In genomic region chr11:12470236-12470635, GRCh38 we compare ENCODE assay signal across 27 cellular contexts.
"Had no signal": no experiment of that assay in that cellular context is flagged by ENCODE, and none has a peak within 500 bp of the region (broad histone marks: within the 10 kb centered on the region; RNA-seq: fewer than 3 reads in every experiment).

No MANE protein-coding gene starts in this region.

- H3K9me3 ChIP-seq: adrenal gland, body of pancreas, colonic mucosa, left lung, right lobe of liver, suprapubic skin had no signal

- H3K36me3 ChIP-seq: colonic mucosa had no signal

- H3K27me3 Mint-ChIP-seq: activated CD4-positive, alpha-beta T cell treated with anti-CD3 and anti-CD28 coated beads for 36 hours; activated naive CD8-positive, alpha-beta T cell had no signal

- H3K4me1 ChIP-seq: colonic mucosa, foreskin keratinocyte, right lobe of liver had no signal

- H3K9me3 Mint-ChIP-seq: activated T-cell treated with anti-CD3 and anti-CD28 coated beads, Interleukin-2, amount 50 U/mL, for 72 hours; neural crest cell; stimulated activated effector memory CD8-positive, alpha-beta T cell treated with anti-CD3 and anti-CD28 coated beads, Interleukin-12 subunit alpha, Interleukin-12 subunit beta, amount 100 ng/mL, for 72 hours had no signal

- H3K27ac Mint-ChIP-seq: activated CD4-positive, alpha-beta T cell treated with anti-CD3 and anti-CD28 coated beads for 36 hours; activated CD8-positive, alpha-beta memory T cell treated with anti-CD3 and anti-CD28 coated beads, Interleukin-2, amount 10 ng/mL, durations not matched to agents 7 days and 5 days; activated CD8-positive, alpha-beta T cell treated with anti-CD3 and anti-CD28 coated beads, Interleukin-2, amount 10 ng/mL, durations not matched to agents 7 days and 5 days; activated naive CD8-positive, alpha-beta T cell; activated T-cell treated with anti-CD3 and anti-CD28 coated beads, Interleukin-2, amount 50 U/mL, for 72 hours; naive thymus-derived CD8-positive, alpha-beta T cell; stimulated activated effector memory CD8-positive, alpha-beta T cell treated with anti-CD3 and anti-CD28 coated beads, Interleukin-12 subunit alpha, Interleukin-12 subunit beta, amount 100 ng/mL, for 72 hours; stimulated activated naive CD8-positive, alpha-beta T cell treated with anti-CD3 and anti-CD28 coated beads, Interleukin-15, Interleukin-2, amounts not matched to agents 100 ng/mL and 50 ng/mL, for 24 hours had no signal

- ATAC-seq: activated CD4-positive, alpha-beta T cell treated with anti-CD3 and anti-CD28 coated beads for 36 hours; activated CD8-positive, alpha-beta memory T cell treated with anti-CD3 and anti-CD28 coated beads, Interleukin-2, amount 10 ng/mL, durations not matched to agents 7 days and 5 days; activated CD8-positive, alpha-beta T cell treated with anti-CD3 and anti-CD28 coated beads, Interleukin-2, amount 10 ng/mL, durations not matched to agents 7 days and 5 days; activated T-cell treated with anti-CD3 and anti-CD28 coated beads, Interleukin-2, amount 50 U/mL, for 72 hours; body of pancreas; esophagus mucosa; foreskin keratinocyte; left lung; naive thymus-derived CD8-positive, alpha-beta T cell; right lobe of liver; stimulated activated effector memory CD8-positive, alpha-beta T cell treated with anti-CD3 and anti-CD28 coated beads, Interleukin-12 subunit alpha, Interleukin-12 subunit beta, amount 100 ng/mL, for 72 hours had no signal

- H3K36me3 Mint-ChIP-seq: activated CD8-positive, alpha-beta memory T cell treated with anti-CD3 and anti-CD28 coated beads, Interleukin-2, amount 10 ng/mL, durations not matched to agents 7 days and 5 days; stimulated activated effector memory CD8-positive, alpha-beta T cell treated with anti-CD3 and anti-CD28 coated beads, Interleukin-12 subunit alpha, Interleukin-12 subunit beta, amount 100 ng/mL, for 72 hours had no signal

- H3K27ac ChIP-seq: body of pancreas, colonic mucosa, foreskin keratinocyte, right lobe of liver, SK-N-MC, suprapubic skin had no signal

- DNase-seq: activated CD4-positive, alpha-beta T cell treated with anti-CD3 and anti-CD28 coated beads for 36 hours; activated CD4-positive, CD25-positive, alpha-beta regulatory T cell; activated CD8-positive, alpha-beta memory T cell treated with anti-CD3 and anti-CD28 coated beads, Interleukin-2, amount 10 ng/mL, durations not matched to agents 7 days and 5 days; activated CD8-positive, alpha-beta T cell treated with anti-CD3 and anti-CD28 coated beads, Interleukin-2, amount 10 ng/mL, durations not matched to agents 7 days and 5 days; activated naive CD4-positive, alpha-beta T cell treated with Interleukin-2 at 50 U/mL for 16 hours; activated T-cell treated with anti-CD3 and anti-CD28 coated beads, Interleukin-2, amount 50 U/mL, for 72 hours; adrenal gland; aorta; body of pancreas; colonic mucosa; dorsolateral prefrontal cortex; foreskin keratinocyte; left lung; naive thymus-derived CD8-positive, alpha-beta T cell; nucleus accumbens; right lobe of liver; stimulated activated CD4-positive, alpha-beta T cell treated with anti-CD3 and anti-CD28 coated beads, Interleukin-12 subunit alpha, Interleukin-12 subunit beta, amount 100 ng/mL, for 4 hours; stimulated activated CD4-positive, alpha-beta T cell treated with anti-CD3 and anti-CD28 coated beads, Interleukin-4, amount 100 ng/mL, for 1 hour had no signal

- H3K4me1 Mint-ChIP-seq: activated CD4-positive, alpha-beta T cell treated with anti-CD3 and anti-CD28 coated beads for 36 hours; activated CD8-positive, alpha-beta memory T cell treated with anti-CD3 and anti-CD28 coated beads, Interleukin-2, amount 10 ng/mL, durations not matched to agents 7 days and 5 days; naive thymus-derived CD8-positive, alpha-beta T cell; stimulated activated effector memory CD8-positive, alpha-beta T cell treated with anti-CD3 and anti-CD28 coated beads, Interleukin-12 subunit alpha, Interleukin-12 subunit beta, amount 100 ng/mL, for 72 hours had no signal

- H3K27me3 ChIP-seq: adrenal gland, body of pancreas, colonic mucosa, foreskin keratinocyte, left lung, right lobe of liver, suprapubic skin, tibial nerve had no signal

- H3K4me3 Mint-ChIP-seq: activated CD4-positive, alpha-beta T cell treated with anti-CD3 and anti-CD28 coated beads for 36 hours; activated CD8-positive, alpha-beta memory T cell treated with anti-CD3 and anti-CD28 coated beads, Interleukin-2, amount 10 ng/mL, durations not matched to agents 7 days and 5 days; activated CD8-positive, alpha-beta T cell treated with anti-CD3 and anti-CD28 coated beads, Interleukin-2, amount 10 ng/mL, durations not matched to agents 7 days and 5 days; activated naive CD8-positive, alpha-beta T cell; activated T-cell treated with anti-CD3 and anti-CD28 coated beads, Interleukin-2, amount 50 U/mL, for 72 hours; naive thymus-derived CD8-positive, alpha-beta T cell; neural crest cell; stimulated activated effector memory CD8-positive, alpha-beta T cell treated with anti-CD3 and anti-CD28 coated beads, Interleukin-12 subunit alpha, Interleukin-12 subunit beta, amount 100 ng/mL, for 72 hours; stimulated activated naive CD8-positive, alpha-beta T cell treated with anti-CD3 and anti-CD28 coated beads, Interleukin-15, Interleukin-2, amounts not matched to agents 100 ng/mL and 50 ng/mL, for 24 hours had no signal

- H3K4me3 ChIP-seq: adrenal gland, body of pancreas, colonic mucosa, left lung, right lobe of liver, SK-N-MC, skin epidermis, suprapubic skin had no signal
